Comparison of ENCODE assay signal across 1 cellular context in genomic region chr11:59822989-59823566, GRCh38.
TF ChIP-seq lines count a peak whose summit lies in the region.

No MANE protein-coding gene starts in this region.

TF ChIP-seq in K562, 482 proteins besides CTCF, POLR2A, EP300 and RAD21 (continued from another document and continues in another):
- TF ChIP-seq ZBTB33 (CRISPR knock-in tag; IDR thresholded peaks at IDR 0.05), result peak; percentile 34; the same call in 1 of the 2 replicates
- no peak for TF ChIP-seq ZNF239 (CRISPR knock-in tag; IDR thresholded peaks at IDR 0.05)
- peak; percentile 78; the same call in 1 of the 2 replicates for TF ChIP-seq ARID3A (IDR thresholded peaks at IDR 0.05; ENCODE audit: borderline replicate concordance, low read depth, low read length)
- no peak for TF ChIP-seq ILK (tag; IDR thresholded peaks at IDR 0.05; ENCODE audit: borderline replicate concordance, low read depth)
- 0 out of 2 replicates have a peak, but pooled peaks have one; percentile 6 for TF ChIP-seq ETV1 (tag; conservative IDR thresholded peaks at IDR 0.05; ENCODE audit: low read depth)
- no peak for TF ChIP-seq DIDO1 (tag; IDR thresholded peaks at IDR 0.05; ENCODE audit: low read depth)
- TF ChIP-seq NFIC (IDR thresholded peaks at IDR 0.05), result 0 out of 2 replicates have a peak, but pooled peaks have one; percentile 8
- peak; percentile 9; the same call in 1 of the 2 replicates for TF ChIP-seq MGA (IDR thresholded peaks at IDR 0.05)
- TF ChIP-seq POLR2B (IDR thresholded peaks at IDR 0.05; ENCODE audit: low read depth, partially characterized antibody), result no peak
- no peak for TF ChIP-seq U2AF2 (optimal IDR thresholded peaks at IDR 0.05; ENCODE audit: low read depth, low read length)
- TF ChIP-seq SMC3 (conservative IDR thresholded peaks at IDR 0.05; ENCODE audit: insufficient read depth, low read depth, low read length), result peak; percentile 82
- no peak for TF ChIP-seq PATZ1 (CRISPR knock-in tag; IDR thresholded peaks at IDR 0.05; ENCODE audit: borderline replicate concordance)
- no peak for TF ChIP-seq ZNF318 (IDR thresholded peaks at IDR 0.05; ENCODE audit: borderline replicate concordance in 1 of 2, low read depth in 1 of 2)
- TF ChIP-seq ZBTB26 (CRISPR knock-in tag; IDR thresholded peaks at IDR 0.05), result no peak
- 0 out of 2 replicates have a peak, but pooled peaks have one; percentile 16 for TF ChIP-seq DPF2 (IDR thresholded peaks at IDR 0.05)
- TF ChIP-seq ZNF212 (CRISPR knock-in tag; IDR thresholded peaks at IDR 0.05), result no peak
- TF ChIP-seq KLF13 (tag; IDR thresholded peaks at IDR 0.05; ENCODE audit: borderline replicate concordance, low read depth), result no peak
- no peak for TF ChIP-seq CREB5 (CRISPR knock-in tag; IDR thresholded peaks at IDR 0.05)
- no peak for TF ChIP-seq COPS2 (conservative IDR thresholded peaks at IDR 0.05)
- no peak for TF ChIP-seq ZNF561 (CRISPR knock-in tag; conservative IDR thresholded peaks at IDR 0.05)
